In the genomic region with DNA sequence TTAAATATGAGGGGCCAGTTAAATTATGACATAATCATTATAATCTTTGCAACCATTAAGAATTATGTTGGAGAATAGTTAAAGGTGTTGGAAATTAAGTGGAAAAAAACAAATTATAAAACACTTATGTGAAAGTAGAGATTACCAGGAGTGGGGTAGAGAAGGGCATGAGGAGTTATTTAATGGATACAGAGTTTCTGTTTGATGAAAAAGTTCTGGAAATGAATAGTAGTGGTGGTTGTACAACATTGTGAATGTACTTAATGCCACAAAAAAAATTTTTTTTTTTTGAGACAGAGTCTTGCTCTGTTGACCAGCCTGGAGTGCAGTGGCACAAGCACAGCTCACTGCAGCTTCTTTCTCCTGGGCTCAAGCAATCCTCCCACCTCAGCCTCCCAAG, we compare ENCODE assay signal across 37 cellular contexts.
"Had no signal": no experiment of that assay in that cellular context is flagged by ENCODE, and none has a peak within 500 bp of the region (broad histone marks: within the 10 kb centered on the region; RNA-seq: fewer than 3 reads in every experiment).

No MANE protein-coding gene starts in this region.

- H3K4me3 Mint-ChIP-seq: activated B cell treated with CpG ODN at 0.5 μM for 24 hours; activated CD4-positive, alpha-beta memory T cell treated with anti-CD3 and anti-CD28 coated beads for 36 hours; activated CD4-positive, alpha-beta T cell treated with anti-CD3 and anti-CD28 coated beads, Interleukin-2, amount 10 ng/mL, durations not matched to agents 24 days and 14 days; activated CD8-positive, alpha-beta T cell treated with anti-CD3 and anti-CD28 coated beads for 36 hours; activated naive CD4-positive, alpha-beta T cell treated with anti-CD3 and anti-CD28 coated beads, Interleukin-2, amount 10 ng/mL, durations not matched to agents 7 days and 5 days; activated naive CD4-positive, alpha-beta T cell treated with anti-CD3 and anti-CD28 coated beads, Interleukin-2, amount 50 U/mL, for 24 hours; activated naive CD8-positive, alpha-beta T cell; activated naive CD8-positive, alpha-beta T cell treated with anti-CD3 and anti-CD28 coated beads, Interleukin-2, amount 10 ng/mL, durations not matched to agents 7 days and 5 days; activated naive CD8-positive, alpha-beta T cell treated with anti-CD3 and anti-CD28 coated beads, Interleukin-2, amount 50 U/mL, for 24 hours; activated T-cell treated with anti-CD3 and anti-CD28 coated beads, Interleukin-2, amount 50 U/mL, for 24 hours; activated T-helper 1 cell treated with anti-CD3 and anti-CD28 coated beads, Interleukin-12 subunit alpha, Interleukin-12 subunit beta, Interleukin-2, Interleukin-4 antibody, amounts not matched to agents 30 ng/mL and 10 ng/mL and 1 ng/mL, durations not matched to agents 14 hours and 24 hours and 36 hours; brain; central memory CD8-positive, alpha-beta T cell; T-cell; T-helper 2 cell treated with Interferon-gamma antibody and Interleukin-4, amounts not matched to agents 5 μg/mL and 100 μg/mL, for 36 hours had no signal

- H3K36me3 ChIP-seq: ascending aorta, cardiac muscle cell had no signal

- FAIRE-seq: bronchial epithelial cell, TTC549 had no signal

- H3K4me1 ChIP-seq: ascending aorta had no signal

- DNase-seq: activated B cell treated with CpG ODN at 0.5 μM for 24 hours; activated CD4-positive, alpha-beta memory T cell treated with anti-CD3 and anti-CD28 coated beads for 36 hours; activated CD4-positive, alpha-beta T cell treated with anti-CD3 and anti-CD28 coated beads for 4 hours; activated CD4-positive, alpha-beta T cell treated with anti-CD3 and anti-CD28 coated beads, Interleukin-2, amount 10 ng/mL, durations not matched to agents 24 days and 14 days; activated CD4-positive, alpha-beta T cell treated with anti-CD3 and anti-CD28 coated beads, Interleukin-2, amount 50 U/mL, for 1 hour; activated CD4-positive, alpha-beta T cell treated with anti-CD3 and anti-CD28 coated beads, Interleukin-2, amount 50 U/mL, for 4 hours; activated CD4-positive, CD25-positive, alpha-beta regulatory T cell treated with anti-CD3 and anti-CD28 coated beads, Interleukin-2, amount 50 U/mL, for 72 hours; activated CD8-positive, alpha-beta memory T cell treated with anti-CD3 and anti-CD28 coated beads, Interleukin-2, amount 50 U/mL, for 4 hours; activated CD8-positive, alpha-beta T cell treated with anti-CD3 and anti-CD28 coated beads for 36 hours; activated effector memory CD4-positive, alpha-beta T cell treated with Interleukin-2 at 50 U/mL for 16 hours; activated gamma-delta T cell; activated naive CD4-positive, alpha-beta T cell treated with anti-CD3 and anti-CD28 coated beads, Interleukin-2, amount 10 ng/mL, durations not matched to agents 7 days and 5 days; activated naive CD4-positive, alpha-beta T cell treated with Interleukin-2 at 50 U/mL for 16 hours; activated naive CD8-positive, alpha-beta T cell treated with anti-CD3 and anti-CD28 coated beads, Interleukin-2, amount 10 ng/mL, durations not matched to agents 7 days and 5 days; activated naive CD8-positive, alpha-beta T cell treated with anti-CD3 and anti-CD28 coated beads, Interleukin-2, amount 50 U/mL, for 24 hours; activated T-cell treated with anti-CD3 and anti-CD28 coated beads for 4 hours; activated T-cell treated with anti-CD3 and anti-CD28 coated beads, Interleukin-2, amount 50 U/mL, for 24 hours; activated T-cell treated with anti-CD3 and anti-CD28 coated beads, Interleukin-2, amount 50 U/mL, for 48 hours; amygdala; anterior cingulate cortex; caudate nucleus; cerebellar nuclear complex; T-cell; T-helper 2 cell; T-helper 9 cell had no signal

- H3K27me3 ChIP-seq: ascending aorta, cardiac muscle cell had no signal

- H3K9me3 Mint-ChIP-seq: activated B cell treated with CpG ODN at 0.5 μM for 24 hours; activated CD4-positive, alpha-beta memory T cell treated with anti-CD3 and anti-CD28 coated beads for 36 hours; activated CD4-positive, alpha-beta T cell treated with anti-CD3 and anti-CD28 coated beads, Interleukin-2, amount 10 ng/mL, durations not matched to agents 24 days and 14 days; activated CD8-positive, alpha-beta T cell treated with anti-CD3 and anti-CD28 coated beads for 36 hours; activated naive CD4-positive, alpha-beta T cell treated with anti-CD3 and anti-CD28 coated beads, Interleukin-2, amount 10 ng/mL, durations not matched to agents 7 days and 5 days; activated naive CD4-positive, alpha-beta T cell treated with anti-CD3 and anti-CD28 coated beads, Interleukin-2, amount 50 U/mL, for 24 hours; activated naive CD8-positive, alpha-beta T cell treated with anti-CD3 and anti-CD28 coated beads, Interleukin-2, amount 10 ng/mL, durations not matched to agents 7 days and 5 days; activated naive CD8-positive, alpha-beta T cell treated with anti-CD3 and anti-CD28 coated beads, Interleukin-2, amount 50 U/mL, for 24 hours; activated T-cell treated with anti-CD3 and anti-CD28 coated beads, Interleukin-2, amount 50 U/mL, for 24 hours; activated T-helper 1 cell treated with anti-CD3 and anti-CD28 coated beads, Interleukin-12 subunit alpha, Interleukin-12 subunit beta, Interleukin-2, Interleukin-4 antibody, amounts not matched to agents 30 ng/mL and 10 ng/mL and 1 ng/mL, durations not matched to agents 14 hours and 24 hours and 36 hours; activated T-helper 2 cell treated with anti-CD3 and anti-CD28 coated beads, Interferon-gamma antibody, Interleukin-2, Interleukin-4, amounts not matched to agents 10 μg/mL and 5 μg/mL and 100 μg/mL, durations not matched to agents 14 hours and 24 hours and 36 hours; central memory CD8-positive, alpha-beta T cell; T-cell; T-helper 2 cell treated with Interferon-gamma antibody and Interleukin-4, amounts not matched to agents 5 μg/mL and 100 μg/mL, for 36 hours had no signal

- ATAC-seq: activated CD8-positive, alpha-beta T cell treated with anti-CD3 and anti-CD28 coated beads for 36 hours; activated naive CD8-positive, alpha-beta T cell treated with anti-CD3 and anti-CD28 coated beads, Interleukin-2, amount 50 U/mL, for 24 hours; T-cell had no signal

- H3K27ac Mint-ChIP-seq: activated B cell treated with CpG ODN at 0.5 μM for 24 hours; activated CD4-positive, alpha-beta memory T cell treated with anti-CD3 and anti-CD28 coated beads for 36 hours; activated CD4-positive, alpha-beta T cell treated with anti-CD3 and anti-CD28 coated beads, Interleukin-2, amount 10 ng/mL, durations not matched to agents 24 days and 14 days; activated CD8-positive, alpha-beta T cell treated with anti-CD3 and anti-CD28 coated beads for 36 hours; activated naive CD4-positive, alpha-beta T cell treated with anti-CD3 and anti-CD28 coated beads, Interleukin-2, amount 10 ng/mL, durations not matched to agents 7 days and 5 days; activated naive CD4-positive, alpha-beta T cell treated with anti-CD3 and anti-CD28 coated beads, Interleukin-2, amount 50 U/mL, for 24 hours; activated naive CD8-positive, alpha-beta T cell; activated naive CD8-positive, alpha-beta T cell treated with anti-CD3 and anti-CD28 coated beads, Interleukin-2, amount 10 ng/mL, durations not matched to agents 7 days and 5 days; activated naive CD8-positive, alpha-beta T cell treated with anti-CD3 and anti-CD28 coated beads, Interleukin-2, amount 50 U/mL, for 24 hours; activated T-cell treated with anti-CD3 and anti-CD28 coated beads, Interleukin-2, amount 50 U/mL, for 24 hours; activated T-helper 1 cell treated with anti-CD3 and anti-CD28 coated beads, Interleukin-12 subunit alpha, Interleukin-12 subunit beta, Interleukin-2, Interleukin-4 antibody, amounts not matched to agents 30 ng/mL and 10 ng/mL and 1 ng/mL, durations not matched to agents 14 hours and 24 hours and 36 hours; activated T-helper 2 cell treated with anti-CD3 and anti-CD28 coated beads, Interferon-gamma antibody, Interleukin-2, Interleukin-4, amounts not matched to agents 10 μg/mL and 5 μg/mL and 100 μg/mL, durations not matched to agents 14 hours and 24 hours and 36 hours; brain; T-cell; T-helper 2 cell treated with Interferon-gamma antibody and Interleukin-4, amounts not matched to agents 5 μg/mL and 100 μg/mL, for 36 hours had no signal

- H3K27ac ChIP-seq: ascending aorta, cardiac muscle cell, VCaP had no signal

- H3K4me3 ChIP-seq: ascending aorta, cardiac muscle cell had no signal

- H3K9me3 ChIP-seq: ascending aorta had no signal

- H3K27me3 Mint-ChIP-seq: activated B cell treated with CpG ODN at 0.5 μM for 24 hours; activated CD4-positive, alpha-beta memory T cell treated with anti-CD3 and anti-CD28 coated beads for 36 hours; activated CD4-positive, alpha-beta T cell treated with anti-CD3 and anti-CD28 coated beads, Interleukin-2, amount 10 ng/mL, durations not matched to agents 24 days and 14 days; activated CD8-positive, alpha-beta T cell treated with anti-CD3 and anti-CD28 coated beads for 36 hours; activated naive CD4-positive, alpha-beta T cell treated with anti-CD3 and anti-CD28 coated beads, Interleukin-2, amount 10 ng/mL, durations not matched to agents 7 days and 5 days; activated naive CD4-positive, alpha-beta T cell treated with anti-CD3 and anti-CD28 coated beads, Interleukin-2, amount 50 U/mL, for 24 hours; activated naive CD8-positive, alpha-beta T cell; activated naive CD8-positive, alpha-beta T cell treated with anti-CD3 and anti-CD28 coated beads, Interleukin-2, amount 10 ng/mL, durations not matched to agents 7 days and 5 days; activated naive CD8-positive, alpha-beta T cell treated with anti-CD3 and anti-CD28 coated beads, Interleukin-2, amount 50 U/mL, for 24 hours; activated T-cell treated with anti-CD3 and anti-CD28 coated beads, Interleukin-2, amount 50 U/mL, for 24 hours; central memory CD8-positive, alpha-beta T cell; T-cell had no signal

- H3K4me1 Mint-ChIP-seq: brain had no signal

- H3K36me3 Mint-ChIP-seq: activated CD4-positive, alpha-beta memory T cell treated with anti-CD3 and anti-CD28 coated beads for 36 hours; activated naive CD4-positive, alpha-beta T cell treated with anti-CD3 and anti-CD28 coated beads, Interleukin-2, amount 10 ng/mL, durations not matched to agents 7 days and 5 days; activated naive CD4-positive, alpha-beta T cell treated with anti-CD3 and anti-CD28 coated beads, Interleukin-2, amount 50 U/mL, for 24 hours; activated naive CD8-positive, alpha-beta T cell; brain; T-cell had no signal
